ENCODE assay signal across 24 cellular contexts in genomic region chr1:157515141-157515540, GRCh38. TPM values are rescaled to one million over a fixed set of nuclear protein-coding genes. Genes with fewer than 3 reads are reported as not detected.
DNase-seq lines count a peak whose midpoint lies in the region; ATAC-seq and TF ChIP-seq lines count a peak whose summit lies in the region.
"Had no signal": no experiment of that assay in that cellular context is flagged by ENCODE, and none has a peak within 500 bp of the region (broad histone marks: within the 10 kb centered on the region; RNA-seq: fewer than 3 reads in every experiment).

No MANE protein-coding gene starts in this region.

- POLR2A ChIA-PET in IMR-90 (lab: Charles Lee; ENCODE audit: unreplicated experiment), result no interaction called here

- no peak for ATAC-seq in IMR-90 (ENCODE audit: low read depth)
- no peak for ATAC-seq in stimulated activated naive B cell treated with anti-CD40 and anti-IgM and Interleukin-4, amounts not matched to agents 10 μg/mL and 1 μg/mL and 100 μg/mL, for 72 hours (replicated peaks)
- ATAC-seq in left lung, result no peak
- no peak for ATAC-seq in GM21367 (IDR thresholded peaks at IDR 0.05; ENCODE audit: unreplicated experiment)
- ATAC-seq: HCT116 had no signal

- H3K4me3 Mint-ChIP-seq in stimulated activated naive B cell treated with anti-CD40 and anti-IgM and Interleukin-4, amounts not matched to agents 10 μg/mL and 1 μg/mL and 100 μg/mL, for 72 hours, result no peak overlapping the region
- H3K4me3 Mint-ChIP-seq in activated naive CD8-positive, alpha-beta T cell treated with anti-CD3 and anti-CD28 coated beads for 36 hours, result no peak overlapping the region
- H3K4me3 Mint-ChIP-seq: CD4-positive, alpha-beta memory T cell; H9 had no signal

- H4K91ac ChIP-seq in IMR-90 (ENCODE audit: insufficient read depth, low read depth, low read length) (no peak overlapping the region), neuronal stem cell (ENCODE audit: low read depth, low read length, poor library complexity) (no peak overlapping the region)

- no peak overlapping the region for H2BK5ac ChIP-seq in IMR-90 (ENCODE audit: low read depth, low read length, poor library complexity, severe bottlenecking)
- no peak overlapping the region for H2BK5ac ChIP-seq in neuronal stem cell (ENCODE audit: low read length)

- H2BK20ac ChIP-seq in IMR-90 (ENCODE audit: low read depth, low read length), result no peak overlapping the region

- DNase-seq in IMR-90, result no peak
- DNase-seq in esophagus muscularis mucosa (ENCODE audit: extremely low spot score), result peak; percentile 70
- DNase-seq in neuronal stem cell (ENCODE audit: low spot score), result no peak
- DNase-seq in stimulated activated naive B cell treated with anti-CD40 and anti-IgM and Interleukin-4, amounts not matched to agents 10 μg/mL and 1 μg/mL and 100 μg/mL, for 72 hours, result no peak
- no peak for DNase-seq in left lung
- DNase-seq in activated naive CD8-positive, alpha-beta T cell treated with anti-CD3 and anti-CD28 coated beads for 36 hours, result no peak
- DNase-seq: 8988T; ACHN; AML-193; C1 segment of cervical spinal cord; Calu3; CD4-positive, alpha-beta memory T cell; COR-L47; DMS53; DMS79 treated with DMSO at 0.1 percent for 48 hours; GF-D8; GM23248; H9 had no signal

- CTCF ChIA-PET in IMR-90 (lab: Yijun Ruan, JAX), result no interaction called here

- no peaks in the 10 kb centered on the region for H3K79me1 ChIP-seq in IMR-90 (ENCODE audit: low read depth in 1 of 2, low read length in 2 of 2)
- H3K79me1 ChIP-seq in neuronal stem cell (ENCODE audit: low read depth, low read length), result no peaks in the 10 kb centered on the region

- peaks cover 35 to 51% of the 10 kb centered on the region in 2 donors for H3K4me1 Mint-ChIP-seq in stimulated activated naive B cell treated with anti-CD40 and anti-IgM and Interleukin-4, amounts not matched to agents 10 μg/mL and 1 μg/mL and 100 μg/mL, for 72 hours
- H3K4me1 Mint-ChIP-seq in activated naive CD8-positive, alpha-beta T cell treated with anti-CD3 and anti-CD28 coated beads for 36 hours, result peaks cover 4% of the 10 kb centered on the region

- H3K18ac ChIP-seq in IMR-90 (ENCODE audit: low read depth, low read length), result no peak overlapping the region
- H3K18ac ChIP-seq in neuronal stem cell (ENCODE audit: low read length), result peak overlapping the region; percentile 61

- WGBS in IMR-90 (ENCODE audit: extremely low coverage in 2 of 2, insufficient read length in 1 of 2), 2 experiments, result 20% methylated on average over 1 of the region's 3 CpGs; no CpG with 5 or more reads in 1 of the 2 experiments
- 81% methylated on average over 2 of the region's 3 CpGs for WGBS in esophagus muscularis mucosa
- WGBS in neuronal stem cell (ENCODE audit: extremely low coverage in 2 of 2, insufficient read length in 2 of 2, insufficient replicate concordance in 1 of 2), 2 donors, result no CpG with 5 or more reads among the region's 3 CpGs

- BruUV-seq in IMR-90 (replicated peaks; lab: Mats Ljungman, UMichigan), result no TSS peak

- no peaks in the 10 kb centered on the region for H3K9me3 Mint-ChIP-seq in stimulated activated naive B cell treated with anti-CD40 and anti-IgM and Interleukin-4, amounts not matched to agents 10 μg/mL and 1 μg/mL and 100 μg/mL, for 72 hours
- no peaks in the 10 kb centered on the region for H3K9me3 Mint-ChIP-seq in activated naive CD8-positive, alpha-beta T cell treated with anti-CD3 and anti-CD28 coated beads for 36 hours
- H3K9me3 Mint-ChIP-seq: CD4-positive, alpha-beta memory T cell; H9 had no signal

- H3K9me1 ChIP-seq in IMR-90 (ENCODE audit: insufficient read depth, low read length), result no peaks in the 10 kb centered on the region

- no peaks in the 10 kb centered on the region for H3K27me3 Mint-ChIP-seq in stimulated activated naive B cell treated with anti-CD40 and anti-IgM and Interleukin-4, amounts not matched to agents 10 μg/mL and 1 μg/mL and 100 μg/mL, for 72 hours
- H3K27me3 Mint-ChIP-seq in activated naive CD8-positive, alpha-beta T cell treated with anti-CD3 and anti-CD28 coated beads for 36 hours, result no peaks in the 10 kb centered on the region

- no peak for TF ChIP-seq EP300 in esophagus muscularis mucosa (IDR thresholded peaks at IDR 0.05)

- H2BK12ac ChIP-seq in neuronal stem cell (ENCODE audit: low read length), result no peak overlapping the region

- H4K8ac ChIP-seq in IMR-90 (ENCODE audit: low read depth in 2 of 2, low read length in 2 of 2) (no peak overlapping the region), neuronal stem cell (ENCODE audit: low read depth, low read length) (no peak overlapping the region)

- TF ChIP-seq RAD21 in IMR-90 (IDR thresholded peaks at IDR 0.05; ENCODE audit: low read length), result no peak

- peaks cover 43 to 51% of the 10 kb centered on the region in 2 donors for H3K36me3 Mint-ChIP-seq in stimulated activated naive B cell treated with anti-CD40 and anti-IgM and Interleukin-4, amounts not matched to agents 10 μg/mL and 1 μg/mL and 100 μg/mL, for 72 hours
- H3K36me3 Mint-ChIP-seq in activated naive CD8-positive, alpha-beta T cell treated with anti-CD3 and anti-CD28 coated beads for 36 hours, result no peaks in the 10 kb centered on the region
- H3K36me3 Mint-ChIP-seq: CD4-positive, alpha-beta memory T cell had no signal

- peak overlapping the region; percentile 6 for H3K27ac Mint-ChIP-seq in stimulated activated naive B cell treated with anti-CD40 and anti-IgM and Interleukin-4, amounts not matched to agents 10 μg/mL and 1 μg/mL and 100 μg/mL, for 72 hours
- no peak overlapping the region for H3K27ac Mint-ChIP-seq in activated naive CD8-positive, alpha-beta T cell treated with anti-CD3 and anti-CD28 coated beads for 36 hours
- H3K27ac Mint-ChIP-seq: CD4-positive, alpha-beta memory T cell had no signal

- H2AK5ac ChIP-seq in IMR-90 (ENCODE audit: low read depth, low read length) (no peak overlapping the region), neuronal stem cell (ENCODE audit: low read depth, low read length) (no peak overlapping the region)

- H3K9me3 ChIP-seq in IMR-90 (ENCODE audit: control insufficient read depth, insufficient read depth, low read length) (no peaks in the 10 kb centered on the region), esophagus muscularis mucosa (no peaks in the 10 kb centered on the region), neuronal stem cell (replicated peaks in 1 of 2; ENCODE audit: control insufficient read depth in 2 of 2, insufficient read depth in 1 of 2, low read depth in 1 of 2, low read length in 2 of 2) (no peaks in the 10 kb centered on the region), left lung (no peaks in the 10 kb centered on the region)
- H3K9me3 ChIP-seq: A549 had no signal

- TF ChIP-seq CTCF in IMR-90 (conservative IDR thresholded peaks at IDR 0.05; ENCODE audit: low read depth, low read length), result no peak
- no peak for TF ChIP-seq CTCF in esophagus muscularis mucosa (IDR thresholded peaks at IDR 0.05)
- TF ChIP-seq CTCF in left lung (IDR thresholded peaks at IDR 0.05), result no peak

- dilution Hi-C loops in IMR-90 (cut with HindIII; ENCODE audit: low sequenced_read_pairs, unreplicated experiment), result no loop called here

- H3K56ac ChIP-seq in IMR-90 (ENCODE audit: extremely low read depth, insufficient read depth, low read length), result no peak overlapping the region

- H3K27me3 ChIP-seq in IMR-90 (ENCODE audit: control insufficient read depth, insufficient read depth, low read length), result no peaks in the 10 kb centered on the region
- peaks cover 0 to 10% (median 0%) of the 10 kb centered on the region in 4 donors for H3K27me3 ChIP-seq in esophagus muscularis mucosa
- no peaks in the 10 kb centered on the region for H3K27me3 ChIP-seq in neuronal stem cell (ENCODE audit: control insufficient read depth in 3 of 3, insufficient read depth in 3 of 3, low read depth in 1 of 3, low read length in 3 of 3)
- H3K27me3 ChIP-seq in left lung, result no peaks in the 10 kb centered on the region

- H2AK9ac ChIP-seq in IMR-90 (replicated peaks; ENCODE audit: low read depth, low read length, poor library complexity), result no peak overlapping the region

- intact Hi-C loops in IMR-90 (cut with micrococcal nuclease) (no loop called here), esophagus muscularis mucosa (cut with DNase I) (no loop called here), left lung (cut with DNase I) (no loop called here)

- H3K4me1 ChIP-seq in IMR-90 (ENCODE audit: control insufficient read depth, insufficient read depth, low read length) (no peaks in the 10 kb centered on the region), esophagus muscularis mucosa (no peaks in the 10 kb centered on the region), neuronal stem cell (ENCODE audit: control insufficient read depth in 2 of 2, insufficient read depth in 1 of 2, low read depth in 1 of 2, low read length in 2 of 2) (no peaks in the 10 kb centered on the region), left lung (no peaks in the 10 kb centered on the region)
- H3K4me1 ChIP-seq: A549 had no signal

- H3K23ac ChIP-seq in IMR-90 (ENCODE audit: low read depth, low read length) (no peak overlapping the region), neuronal stem cell (ENCODE audit: low read depth, low read length, poor library complexity) (no peak overlapping the region)

- H3K4me2 ChIP-seq in IMR-90 (ENCODE audit: low read depth, low read length) (no peak overlapping the region), neuronal stem cell (ENCODE audit: insufficient read depth, low read length, poor library complexity, severe bottlenecking) (no peak overlapping the region)
- H3K4me2 ChIP-seq: A549 had no signal

- peak overlapping the region; percentile 14 for H2AFZ ChIP-seq in IMR-90 (replicated peaks; ENCODE audit: low read length, poor library complexity)
- no peak overlapping the region for H2AFZ ChIP-seq in neuronal stem cell (ENCODE audit: low read length)
- H2AFZ ChIP-seq: GM23248 had no signal

- H2BK120ac ChIP-seq in IMR-90 (ENCODE audit: low read depth, low read length) (no peak overlapping the region), neuronal stem cell (ENCODE audit: low read depth, low read length) (no peak overlapping the region)

- H2BK15ac ChIP-seq in IMR-90 (ENCODE audit: low read depth, low read length) (no peak overlapping the region), neuronal stem cell (ENCODE audit: low read length) (no peak overlapping the region)

- no peak overlapping the region for H4K5ac ChIP-seq in IMR-90 (ENCODE audit: low read depth, low read length)

- H3K4me3 ChIP-seq in IMR-90 (ENCODE audit: insufficient read depth, low read depth, low read length), result no peak overlapping the region
- H3K4me3 ChIP-seq in esophagus muscularis mucosa, result no peak overlapping the region
- no peak overlapping the region for H3K4me3 ChIP-seq in neuronal stem cell (ENCODE audit: low read length in 2 of 2)
- H3K4me3 ChIP-seq in left lung, result no peak overlapping the region
- H3K4me3 ChIP-seq: A549, GM23248 had no signal

- TF ChIP-seq POLR2A in IMR-90 (IDR thresholded peaks at IDR 0.05; ENCODE audit: low read depth, low read length) (no peak), esophagus muscularis mucosa (IDR thresholded peaks at IDR 0.05; ENCODE audit: low read depth) (no peak)

- no peaks in the 10 kb centered on the region for H4K20me1 ChIP-seq in IMR-90 (ENCODE audit: insufficient read depth, low read length)

- H3K9ac ChIP-seq in IMR-90 (ENCODE audit: low read depth, low read length) (no peak overlapping the region), neuronal stem cell (ENCODE audit: low read depth, low read length, poor library complexity) (no peak overlapping the region)
- H3K9ac ChIP-seq: GM23248 had no signal

- H3K36me3 ChIP-seq in IMR-90 (ENCODE audit: control insufficient read depth, insufficient read depth, low read length) (no peaks in the 10 kb centered on the region), esophagus muscularis mucosa (no peaks in the 10 kb centered on the region), neuronal stem cell (replicated peaks in 1 of 2; ENCODE audit: control insufficient read depth in 2 of 2, insufficient read depth in 2 of 2, low read length in 2 of 2) (no peaks in the 10 kb centered on the region), left lung (no peaks in the 10 kb centered on the region)

- H3K14ac ChIP-seq in IMR-90 (replicated peaks; ENCODE audit: low read depth, low read length) (no peak overlapping the region), neuronal stem cell (ENCODE audit: low read length) (no peak overlapping the region)

- H3K4ac ChIP-seq in IMR-90 (ENCODE audit: low read depth, low read length), result no peak overlapping the region
- H3K4ac ChIP-seq in neuronal stem cell (ENCODE audit: low read length), result no peak overlapping the region

- H3K27ac ChIP-seq in IMR-90 (ENCODE audit: insufficient read depth, low read length), result no peak overlapping the region
- no peak overlapping the region for H3K27ac ChIP-seq in esophagus muscularis mucosa (replicated peaks in 1 of 4)
- H3K27ac ChIP-seq in neuronal stem cell (replicated peaks; ENCODE audit: low read length), result no peak overlapping the region
- no peak overlapping the region for H3K27ac ChIP-seq in left lung
- H3K27ac ChIP-seq: A549, GM23248 had no signal

- in situ Hi-C loops in IMR-90 (cut with MboI; ENCODE audit: low sequenced_read_pairs), result no loop called here

RNA-seq across cellular contexts. Expression of gene FCRL5, which starts 37.2 kb away (rescaled TPM):
- total RNA-seq in IMR-90 (2012; rRNA removed), result not detected in 2 replicates
- polyA plus RNA-seq in IMR-90 (2012; rRNA removed), result not detected in 2 replicates
- not detected in 2 replicates for polyA plus RNA-seq in IMR-90 (2012; cell fraction: cytosol; rRNA removed)
- not detected in 2 replicates for polyA plus RNA-seq in IMR-90 (2012; cell fraction: nucleus; rRNA removed; ENCODE audit: low replicate concordance)
- under 1 TPM in 1 of 4 donors, not detected in 3; 0.50 TPM for total RNA-seq in esophagus muscularis mucosa
- not detected for polyA plus RNA-seq in neuronal stem cell (2013, experiment 1 of 2)
- not detected for polyA plus RNA-seq in neuronal stem cell (2013, experiment 2 of 2)
- total RNA-seq in left lung, result 1 to 10 TPM; 1.1 to 1.5 TPM
- under 1 TPM; 0.31 to 0.32 TPM for total RNA-seq in activated naive CD8-positive, alpha-beta T cell treated with anti-CD3 and anti-CD28 coated beads for 36 hours
- total RNA-seq: Calu3; CD4-positive, alpha-beta memory T cell; Daoy; G401; GM23248 had no signal
- polyA plus RNA-seq: A549, BJ, GM23248 had no signal
